ENCODE assay signal across 13 cellular contexts in genomic region chr10:124629410-124629809, GRCh38.
DNase-seq lines count a peak whose midpoint lies in the region; TF ChIP-seq lines count a peak whose summit lies in the region.
"Had no signal": no experiment of that assay in that cellular context is flagged by ENCODE, and none has a peak within 500 bp of the region (broad histone marks: within the 10 kb centered on the region; RNA-seq: fewer than 3 reads in every experiment).

No MANE protein-coding gene starts in this region.

- H3K9me3 ChIP-seq in neutrophil (no peaks in the 10 kb centered on the region), uterus (no peaks in the 10 kb centered on the region)
- H3K9me3 ChIP-seq: Peyer's patch had no signal

- H3K27ac ChIP-seq in neutrophil, result peak overlapping the region; percentile 46
- H3K27ac ChIP-seq in uterus, result peak overlapping the region; percentile 35 to 40
- H3K27ac ChIP-seq: KMS-11 had no signal

- TF ChIP-seq POLR2A in uterus (IDR thresholded peaks at IDR 0.05), result no peak

- DNase-seq in activated naive CD8-positive, alpha-beta T cell treated with anti-CD3 and anti-CD28 coated beads for 36 hours, result no peak
- DNase-seq in fibroblast of the aortic adventitia (ENCODE audit: low read depth), result peak; percentile 49
- no peak for DNase-seq in uterus
- DNase-seq in amniotic stem cell (lab: John Stamatoyannopoulos, UW), result no peak
- no peak for DNase-seq in NOMO-1 treated with DMSO at 0.1 percent for 48 hours (lab: John Stamatoyannopoulos, UW; ENCODE audit: unreplicated experiment)
- no peak for DNase-seq in HuH-7.5 (ENCODE audit: low spot score)
- DNase-seq: activated gamma-delta T cell; effector CD8-positive, alpha-beta T cell; Peyer's patch; trophoblast cell had no signal

- no peak for TF ChIP-seq CTCF in fibroblast of the aortic adventitia (IDR thresholded peaks at IDR 0.05; ENCODE audit: insufficient read depth, low read length)
- no peak for TF ChIP-seq CTCF in neutrophil (IDR thresholded peaks at IDR 0.05)
- TF ChIP-seq CTCF in uterus (IDR thresholded peaks at IDR 0.05), result no peak

- no peaks in the 10 kb centered on the region for H3K27me3 ChIP-seq in neutrophil
- H3K27me3 ChIP-seq in uterus, result no peaks in the 10 kb centered on the region
- H3K27me3 ChIP-seq: Peyer's patch had no signal

- intact Hi-C loops in uterus (cut with DNase I; ENCODE audit: low total_unique reads), result loop anchor here (10.0 kb wide), 1 partner anchor 95 kb away; no protein-coding TSS in a partner anchor

- peak overlapping the region; percentile 41 for H3K27ac Mint-ChIP-seq in activated naive CD8-positive, alpha-beta T cell
- no peak overlapping the region for H3K27ac Mint-ChIP-seq in activated naive CD8-positive, alpha-beta T cell treated with anti-CD3 and anti-CD28 coated beads for 36 hours

- H3K4me1 Mint-ChIP-seq in activated naive CD8-positive, alpha-beta T cell (ENCODE audit: low read depth), result peaks cover 44% of the 10 kb centered on the region
- H3K4me1 Mint-ChIP-seq in activated naive CD8-positive, alpha-beta T cell treated with anti-CD3 and anti-CD28 coated beads for 36 hours, result peaks cover 35% of the 10 kb centered on the region

- H3K9me3 Mint-ChIP-seq in activated naive CD8-positive, alpha-beta T cell (ENCODE audit: low read depth), result no peaks in the 10 kb centered on the region
- peaks cover 3% of the 10 kb centered on the region for H3K9me3 Mint-ChIP-seq in activated naive CD8-positive, alpha-beta T cell treated with anti-CD3 and anti-CD28 coated beads for 36 hours

- peaks cover 4% of the 10 kb centered on the region for H3K36me3 Mint-ChIP-seq in activated naive CD8-positive, alpha-beta T cell
- H3K36me3 Mint-ChIP-seq in activated naive CD8-positive, alpha-beta T cell treated with anti-CD3 and anti-CD28 coated beads for 36 hours, result peaks cover 11% of the 10 kb centered on the region

- H3K27me3 Mint-ChIP-seq in activated naive CD8-positive, alpha-beta T cell, result no peaks in the 10 kb centered on the region
- no peaks in the 10 kb centered on the region for H3K27me3 Mint-ChIP-seq in activated naive CD8-positive, alpha-beta T cell treated with anti-CD3 and anti-CD28 coated beads for 36 hours

- no peak overlapping the region for H3K4me3 Mint-ChIP-seq in activated naive CD8-positive, alpha-beta T cell
- no peak overlapping the region for H3K4me3 Mint-ChIP-seq in activated naive CD8-positive, alpha-beta T cell treated with anti-CD3 and anti-CD28 coated beads for 36 hours

- no peak overlapping the region for H3K4me3 ChIP-seq in fibroblast of the aortic adventitia (ENCODE audit: low read depth, low read length)
- no peak overlapping the region for H3K4me3 ChIP-seq in neutrophil (ENCODE audit: low read depth in 1 of 2, low read length in 1 of 2)
- no peak overlapping the region for H3K4me3 ChIP-seq in uterus
- H3K4me3 ChIP-seq: Peyer's patch had no signal

- peaks cover 16 to 24% of the 10 kb centered on the region in 2 experiments for H3K4me1 ChIP-seq in neutrophil (ENCODE audit: control insufficient read depth in 1 of 2, insufficient read depth in 1 of 2, low read depth in 1 of 2, low read length in 1 of 2)
- H3K4me1 ChIP-seq in uterus, result peaks cover 0 to 19% of the 10 kb centered on the region in 2 donors

- H3K36me3 ChIP-seq in neutrophil, result peaks cover 13% of the 10 kb centered on the region
- H3K36me3 ChIP-seq in uterus, result no peaks in the 10 kb centered on the region
